ENCODE assay signal across 25 cellular contexts in the genomic region with DNA sequence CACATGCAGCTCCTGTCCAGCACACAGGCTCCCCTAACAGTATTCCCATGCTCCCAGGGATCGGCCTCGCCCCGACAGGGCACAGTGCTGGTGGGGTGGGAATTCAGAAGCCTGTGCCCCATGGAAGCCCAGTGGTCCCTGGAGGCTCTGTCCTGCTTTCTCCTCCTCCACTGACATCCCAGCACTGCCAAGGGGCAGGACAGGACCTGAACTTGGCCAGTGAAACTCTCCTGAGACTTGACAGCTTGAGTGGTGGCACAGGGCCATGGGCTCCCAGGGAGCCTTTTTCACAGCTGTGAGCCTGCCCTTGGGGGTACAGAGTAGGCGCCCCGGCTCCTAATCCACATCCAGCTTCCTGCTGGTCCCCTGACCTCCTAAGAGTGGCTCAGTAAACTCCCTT. TPM values are rescaled to one million over a fixed set of nuclear protein-coding genes. Genes with fewer than 3 reads are reported as not detected.
A peak's percentile ranks its signal among the peaks of the same experiment; 100 is the strongest.
DNase-seq lines count a peak whose midpoint lies in the region; ATAC-seq and TF ChIP-seq lines count a peak whose summit lies in the region.
"Had no signal": no experiment of that assay in that cellular context is flagged by ENCODE, and none has a peak within 500 bp of the region (broad histone marks: within the 10 kb centered on the region; RNA-seq: fewer than 3 reads in every experiment).

No MANE protein-coding gene starts in this region.

- H3K9me3 ChIP-seq in T-helper 17 cell (ENCODE audit: control insufficient read depth, low read length, poor library complexity, severe bottlenecking) = no peaks in the 10 kb centered on the region
- no peaks in the 10 kb centered on the region for H3K9me3 ChIP-seq in lower lobe of right lung

- ATAC-seq in left cardiac atrium (peak; percentile 18 to 60), Right ventricle myocardium superior (ENCODE audit: poor library complexity) (no peak), T-helper 17 cell (no peak), lower lobe of right lung (no peak), GM19328 (IDR thresholded peaks at IDR 0.05; ENCODE audit: unreplicated experiment) (no peak)
- ATAC-seq in stimulated activated memory B cell treated with anti-CD40 and anti-IgM and Interleukin-4, amounts not matched to agents 10 μg/mL and 1 μg/mL and 100 μg/mL, for 72 hours = no peak
- ATAC-seq: GM12878 had no signal

- H3K27ac ChIP-seq in lower lobe of right lung = no peak overlapping the region

- DNase-seq in left cardiac atrium (no peak), Right ventricle myocardium superior (no peak), T-helper 17 cell (no peak), lower lobe of right lung (peak; percentile 25), KBM-7 (no peak)
- DNase-seq: C1 segment of cervical spinal cord; CD4-positive, alpha-beta memory T cell; COR-L47; DMS79; EL; GDM1; Kasumi-1; NCI-H1092 treated with DMSO at 0.1 percent for 48 hours; NCI-H1436; NCI-H187; NCI-H2081 treated with DMSO at 0.1 percent for 48 hours; NCI-H2171; NCI-H226; NCI-H510A; NCI-H69; RPMI8226; SHP77 treated with DMSO at 0.1 percent for 48 hours had no signal

- in situ Hi-C loops in KBM-7 (cut with MboI; ENCODE audit: low pct_unique_long_range_greater_than_20kb, low sequenced_read_pairs) = no loop called here

- H3K36me3 ChIP-seq in lower lobe of right lung = no peaks in the 10 kb centered on the region

- H3K4me1 ChIP-seq in lower lobe of right lung = no peaks in the 10 kb centered on the region

- peak overlapping the region; percentile 59 for H3K27ac Mint-ChIP-seq in T-helper 17 cell
- H3K27ac Mint-ChIP-seq in stimulated activated memory B cell treated with anti-CD40 and anti-IgM and Interleukin-4, amounts not matched to agents 10 μg/mL and 1 μg/mL and 100 μg/mL, for 72 hours = peak overlapping the region; percentile 16

- H3K4me3 ChIP-seq in lower lobe of right lung = no peak overlapping the region
- H3K4me3 ChIP-seq: GM12878 had no signal

- no peak for TF ChIP-seq CTCF in lower lobe of right lung (IDR thresholded peaks at IDR 0.05)

- no peaks in the 10 kb centered on the region for H3K9me3 Mint-ChIP-seq in stimulated activated memory B cell treated with anti-CD40 and anti-IgM and Interleukin-4, amounts not matched to agents 10 μg/mL and 1 μg/mL and 100 μg/mL, for 72 hours
- H3K9me3 Mint-ChIP-seq: CD4-positive, alpha-beta memory T cell had no signal

- no peak overlapping the region for H3K4me3 Mint-ChIP-seq in T-helper 17 cell
- no peak overlapping the region for H3K4me3 Mint-ChIP-seq in stimulated activated memory B cell treated with anti-CD40 and anti-IgM and Interleukin-4, amounts not matched to agents 10 μg/mL and 1 μg/mL and 100 μg/mL, for 72 hours

- peaks cover 9% of the 10 kb centered on the region for H3K27me3 Mint-ChIP-seq in T-helper 17 cell
- H3K27me3 Mint-ChIP-seq in stimulated activated memory B cell treated with anti-CD40 and anti-IgM and Interleukin-4, amounts not matched to agents 10 μg/mL and 1 μg/mL and 100 μg/mL, for 72 hours = no peaks in the 10 kb centered on the region
- H3K27me3 Mint-ChIP-seq: CD4-positive, alpha-beta memory T cell had no signal

- no peaks in the 10 kb centered on the region for H3K36me3 Mint-ChIP-seq in T-helper 17 cell (ENCODE audit: low read depth)
- peaks cover 7% of the 10 kb centered on the region for H3K36me3 Mint-ChIP-seq in stimulated activated memory B cell treated with anti-CD40 and anti-IgM and Interleukin-4, amounts not matched to agents 10 μg/mL and 1 μg/mL and 100 μg/mL, for 72 hours

- H3K27me3 ChIP-seq in lower lobe of right lung (ENCODE audit: low read depth) = no peaks in the 10 kb centered on the region

- intact Hi-C loops in left cardiac atrium (cut with DNase I) = no loop called here
- intact Hi-C loops in Right ventricle myocardium superior (cut with DNase I) = no loop called here
- intact Hi-C loops in lower lobe of right lung (cut with DNase I) = no loop called here

- peaks cover 3% of the 10 kb centered on the region for H3K4me1 Mint-ChIP-seq in T-helper 17 cell
- H3K4me1 Mint-ChIP-seq in stimulated activated memory B cell treated with anti-CD40 and anti-IgM and Interleukin-4, amounts not matched to agents 10 μg/mL and 1 μg/mL and 100 μg/mL, for 72 hours = peaks cover 29% of the 10 kb centered on the region

RNA-seq across cellular contexts. Expression of gene IQSEC1, which starts 38.4 kb away (rescaled TPM):
- total RNA-seq in left cardiac atrium (10 to 100 TPM; 58.8 to 73.7 TPM), Right ventricle myocardium superior (78.6 TPM), T-helper 17 cell (100 to 1,000 TPM; 114 to 128 TPM), lower lobe of right lung (82.3 TPM)

Comparison
In these comparisons a context has a peak if more than half of its experiments do, and no peak if none do; other contexts are left out.
1. ATAC-seq: peak in left cardiac atrium (2 of 2); none in Right ventricle myocardium superior (single experiment), T-helper 17 cell (single experiment), lower lobe of right lung (0 of 2), stimulated activated memory B cell treated with anti-CD40 and anti-IgM and Interleukin-4, amounts not matched to agents 10 μg/mL and 1 μg/mL and 100 μg/mL, for 72 hours (single experiment) and GM19328 (single experiment).